Comparison of ENCODE assay signal across 8 cellular contexts in the genomic region with DNA sequence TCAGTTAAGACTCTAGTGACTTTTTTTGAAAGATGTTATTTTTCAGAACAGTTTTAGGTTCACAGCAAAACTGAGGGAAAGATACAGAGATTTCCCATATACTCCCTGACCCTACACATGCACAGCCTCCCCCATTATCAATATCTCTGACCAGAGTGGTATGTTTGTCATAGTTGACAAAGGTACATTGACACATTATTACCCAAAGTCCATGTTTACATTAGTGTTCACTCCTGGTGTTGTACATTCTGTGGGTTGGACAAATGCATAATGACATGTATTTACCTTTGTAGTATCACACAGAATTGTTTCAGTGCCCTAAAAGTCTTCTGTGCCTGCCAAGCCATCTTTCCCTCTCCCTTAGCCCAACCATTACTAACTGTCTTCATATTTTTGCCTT.
"Had no signal": no experiment of that assay in that cellular context is flagged by ENCODE, and none has a peak within 500 bp of the region (broad histone marks: within the 10 kb centered on the region; RNA-seq: fewer than 3 reads in every experiment).

No MANE protein-coding gene starts in this region.

- H2AFZ ChIP-seq: GM23338 had no signal

- FAIRE-seq: H1, H54, HTR-8/SVneo had no signal

- H3K36me3 Mint-ChIP-seq: IgD-negative memory B cell had no signal

- H3K27ac Mint-ChIP-seq: GM23338, H9, IgD-negative memory B cell had no signal

- H3K4me3 ChIP-seq: GM23338 had no signal

- H3K4me3 Mint-ChIP-seq: GM23338, H9, IgD-negative memory B cell had no signal

- ATAC-seq: GM23338 had no signal

- DNase-seq: H9, HCEC 1CT, KBM-7 had no signal

- H3K4me1 Mint-ChIP-seq: IgD-negative memory B cell had no signal

- H3K27me3 Mint-ChIP-seq: IgD-negative memory B cell had no signal

- H3K4me2 ChIP-seq: GM23338 had no signal
